Comparison of ENCODE assay signal across 8 cellular contexts in genomic region chr5:139517683-139518564, GRCh38. TPM values are rescaled to one million over a fixed set of nuclear protein-coding genes. Genes with fewer than 3 reads are reported as not detected.
DNase-seq lines count a peak whose midpoint lies in the region; ATAC-seq and TF ChIP-seq lines count a peak whose summit lies in the region.

No MANE protein-coding gene starts in this region.

- peak overlapping the region; percentile 97 for H2AFZ ChIP-seq in hepatocyte

- no peaks in the 10 kb centered on the region for H3K27me3 ChIP-seq in hepatocyte

- peaks cover 4% of the 10 kb centered on the region for H3K27me3 Mint-ChIP-seq in T-helper 1 cell treated with Interleukin-12 subunit alpha and Interleukin-12 subunit beta and Interleukin-4 antibody, amounts not matched to agents 30 μg/mL and 1 μg/mL, for 36 hours (ENCODE audit: low read depth)

- peak; percentile 85 for ATAC-seq in HG02588 (IDR thresholded peaks at IDR 0.05; ENCODE audit: unreplicated experiment)

- peak; percentile 69 for DNase-seq in NCI-H1092 treated with DMSO at 0.1 percent for 48 hours (lab: John Stamatoyannopoulos, UW)
- peak in 57 of 58 donors; percentile 44 to 95 (median 85) for DNase-seq in anterior cingulate cortex (lab: John Stamatoyannopoulos, UW)
- peak; percentile 95 for DNase-seq in hepatocyte (ENCODE audit: low spot score)
- peak; percentile 99 for DNase-seq in retina
- DNase-seq in cortex of kidney (lab: John Stamatoyannopoulos, UW) = no peak

- peaks cover 4% of the 10 kb centered on the region for H3K4me1 ChIP-seq in hepatocyte (ENCODE audit: insufficient read depth)

- TF ChIP-seq CTCF in GM12873 (IDR thresholded peaks at IDR 0.05; ENCODE audit: insufficient read depth, low read depth, low read length, missing control alignments) (peak; percentile 98), hepatocyte (IDR thresholded peaks at IDR 0.05; ENCODE audit: poor library complexity) (peak; percentile 98)

- no peaks in the 10 kb centered on the region for H3K36me3 ChIP-seq in hepatocyte (replicated peaks; ENCODE audit: insufficient read depth, low read depth)

- H3K4me1 Mint-ChIP-seq in T-helper 1 cell treated with Interleukin-12 subunit alpha and Interleukin-12 subunit beta and Interleukin-4 antibody, amounts not matched to agents 30 μg/mL and 1 μg/mL, for 36 hours (ENCODE audit: low read depth) = peaks cover 25% of the 10 kb centered on the region

- peak overlapping the region; percentile 96 for H3K4me2 ChIP-seq in hepatocyte

- H3K27ac Mint-ChIP-seq in T-helper 1 cell treated with Interleukin-12 subunit alpha and Interleukin-12 subunit beta and Interleukin-4 antibody, amounts not matched to agents 30 μg/mL and 1 μg/mL, for 36 hours = peak overlapping the region; percentile 97

- H3K9me2 ChIP-seq in hepatocyte (replicated peaks; ENCODE audit: insufficient read depth) = no peaks in the 10 kb centered on the region

- no peaks in the 10 kb centered on the region for H3K36me3 Mint-ChIP-seq in T-helper 1 cell treated with Interleukin-12 subunit alpha and Interleukin-12 subunit beta and Interleukin-4 antibody, amounts not matched to agents 30 μg/mL and 1 μg/mL, for 36 hours (ENCODE audit: low read depth)

- H3K4me3 ChIP-seq in hepatocyte = peak overlapping the region; percentile 65

- H3K9me3 Mint-ChIP-seq in T-helper 1 cell treated with Interleukin-12 subunit alpha and Interleukin-12 subunit beta and Interleukin-4 antibody, amounts not matched to agents 30 μg/mL and 1 μg/mL, for 36 hours = no peaks in the 10 kb centered on the region

- no peaks in the 10 kb centered on the region for H3K9me3 ChIP-seq in hepatocyte (ENCODE audit: low read depth)

- 14% methylated on average over 56 of the region's 56 CpGs for WGBS in hepatocyte (ENCODE audit: low lambda C conversion rate, missing lambda C conversion rate)

- no peaks in the 10 kb centered on the region for H4K20me1 ChIP-seq in hepatocyte (ENCODE audit: insufficient read depth, poor library complexity, severe bottlenecking)

- peak overlapping the region; percentile 93 for H3K4me3 Mint-ChIP-seq in T-helper 1 cell treated with Interleukin-12 subunit alpha and Interleukin-12 subunit beta and Interleukin-4 antibody, amounts not matched to agents 30 μg/mL and 1 μg/mL, for 36 hours

- H3K79me2 ChIP-seq in hepatocyte = no peaks in the 10 kb centered on the region

- H3K27ac ChIP-seq in hepatocyte = peak overlapping the region; percentile 86

RNA-seq across cellular contexts. Expression of gene STING1, which starts 35.4 kb away (rescaled TPM):
- total RNA-seq in hepatocyte = 7.7 and 12.6 TPM in 2 replicates
- 17.0 and 23.9 TPM in 2 replicates for polyA plus RNA-seq in hepatocyte

RNA-seq across cellular contexts. Expression of gene UBE2D2, which starts 43.2 kb away (rescaled TPM):
- 85.9 and 100.0 TPM in 2 replicates for total RNA-seq in hepatocyte
- 167 and 182 TPM in 2 replicates for polyA plus RNA-seq in hepatocyte

RNA-seq across cellular contexts. Expression of gene SMIM33, which starts 47.1 kb away (rescaled TPM):
- not detected in 2 replicates for total RNA-seq in hepatocyte
- not detected in 2 replicates for polyA plus RNA-seq in hepatocyte

RNA-seq across cellular contexts. Expression of gene ECSCR, which starts 55.4 kb away (rescaled TPM):
- total RNA-seq in hepatocyte = 0.27 and 2.2 TPM in 2 replicates
- 0.42 and 1.3 TPM in 2 replicates for polyA plus RNA-seq in hepatocyte
